Comparison of ENCODE assay signal across 8 cellular contexts in genomic region chr17:38869647-38870258, GRCh38. TPM values are rescaled to one million over a fixed set of nuclear protein-coding genes. Genes with fewer than 3 reads are reported as not detected.
DNase-seq lines count a peak whose midpoint lies in the region; ATAC-seq and TF ChIP-seq lines count a peak whose summit lies in the region.

Gene LASP1, plus strand, starts transcription at chr17:38870058. Its CDS starts 132 bp downstream, at chr17:38870190.

- TF ChIP-seq CTCF in WI38 (IDR thresholded peaks at IDR 0.05; ENCODE audit: low read depth, low read length): no peak
- TF ChIP-seq CTCF in breast epithelium (IDR thresholded peaks at IDR 0.05): no peak
- no peak for TF ChIP-seq CTCF in smooth muscle cell (IDR thresholded peaks at IDR 0.05; ENCODE audit: borderline replicate concordance, insufficient read depth, poor library complexity, severe bottlenecking)

- H3K9me3 ChIP-seq in breast epithelium: no peaks in the 10 kb centered on the region
- H3K9me3 ChIP-seq in smooth muscle cell (replicated peaks; ENCODE audit: low read depth): no peaks in the 10 kb centered on the region

- under 1% methylated on average over 39 of the region's 65 CpGs for WGBS in smooth muscle cell (ENCODE audit: low lambda C conversion rate)

- intact Hi-C loops in breast epithelium (cut with DNase I; ENCODE audit: low total_unique reads): no loop called here

- H2AFZ ChIP-seq in smooth muscle cell (ENCODE audit: low read depth): peak within 1 kb of the TSS; percentile 50

- no peaks in the 10 kb centered on the region for H3K27me3 ChIP-seq in breast epithelium
- H3K27me3 ChIP-seq in smooth muscle cell (ENCODE audit: low read depth): no peaks in the 10 kb centered on the region

- ATAC-seq in HG03025 (IDR thresholded peaks at IDR 0.05; ENCODE audit: low FRiP score, unreplicated experiment): peak; percentile 30

- peak; percentile 86 to 90 for DNase-seq in NCI-H2081 (lab: John Stamatoyannopoulos, UW)
- DNase-seq in NCI-H2081 treated with DMSO at 0.1 percent for 48 hours (lab: John Stamatoyannopoulos, UW): no peak
- DNase-seq in NCI-H2171 treated with DMSO at 0.1 percent for 48 hours (lab: John Stamatoyannopoulos, UW): peak; percentile 89
- peak; percentile 81 to 85 for DNase-seq in breast epithelium (ENCODE audit: low spot score in 2 of 2)
- DNase-seq in iPS-NIHi7 (ENCODE audit: extremely low spot score): peak; percentile 80
- peak; percentile 86 for DNase-seq in smooth muscle cell (lab: John Stamatoyannopoulos, UW; ENCODE audit: unreplicated experiment)

- peaks cover 41% of the 10 kb centered on the region for H4K20me1 ChIP-seq in smooth muscle cell (ENCODE audit: low read depth)

- TF ChIP-seq POLR2A in breast epithelium (IDR thresholded peaks at IDR 0.05): peak; percentile 90

- H3K27ac ChIP-seq in breast epithelium: peak within 1 kb of the TSS; percentile 91 to 94
- peak within 1 kb of the TSS; percentile 73 for H3K27ac ChIP-seq in smooth muscle cell (ENCODE audit: low read depth)

- H3K9ac ChIP-seq in smooth muscle cell (ENCODE audit: low read depth): peak within 1 kb of the TSS; percentile 86

- peak within 1 kb of the TSS; percentile 97 for H3K4me2 ChIP-seq in smooth muscle cell

- H3K36me3 ChIP-seq in breast epithelium (no peaks in the 10 kb centered on the region), smooth muscle cell (ENCODE audit: low read depth) (no peaks in the 10 kb centered on the region)

- peaks cover 19% of the 10 kb centered on the region for H3F3A ChIP-seq in smooth muscle cell (ENCODE audit: low read depth)

- H3K4me1 ChIP-seq in breast epithelium (peaks cover 7 to 28% of the 10 kb centered on the region in 2 donors), smooth muscle cell (ENCODE audit: low read depth) (peaks cover 8% of the 10 kb centered on the region)

- H3K4me3 ChIP-seq in WI38 (ENCODE audit: low read depth, low read length) (peak within 1 kb of the TSS; percentile 100), breast epithelium (peak within 1 kb of the TSS; percentile 80 to 92 (median 92)), smooth muscle cell (peak within 1 kb of the TSS; percentile 76)

- peaks cover 48% of the 10 kb centered on the region for H3K79me2 ChIP-seq in smooth muscle cell (ENCODE audit: low read depth)

RNA-seq across cellular contexts. Expression of gene LASP1, which starts in this region (rescaled TPM):
- 100 to 1,000 TPM in 1 of 3 donors, 10 to 100 TPM in 2; 88.7 to 145 (median 92.8) TPM for total RNA-seq in breast epithelium
- total RNA-seq in smooth muscle cell: 108 and 133 TPM in 2 replicates
- polyA plus RNA-seq in smooth muscle cell: 120 and 130 TPM in 2 replicates
